Comparison of ENCODE assay signal across 1 cellular context in genomic region chr18:6373187-6373586, GRCh38.
TF ChIP-seq lines count a peak whose summit lies in the region.

No MANE protein-coding gene starts in this region.

TF ChIP-seq in HepG2, 621 proteins besides CTCF, POLR2A, EP300 and RAD21 (continued from another document and continues in another):
- TF ChIP-seq THRA (CRISPR knock-in tag; IDR thresholded peaks at IDR 0.05; ENCODE audit: borderline replicate concordance) (no peak), TCF7L2 (IDR thresholded peaks at IDR 0.05; ENCODE audit: low read depth, low read length) (no peak), EHMT2 (IDR thresholded peaks at IDR 0.05; ENCODE audit: borderline replicate concordance, low read depth, low read length) (no peak), ZNF446 (CRISPR knock-in tag; IDR thresholded peaks at IDR 0.05) (no peak), BRF2 (CRISPR knock-in tag; IDR thresholded peaks at IDR 0.05) (no peak), ZNF564 (CRISPR knock-in tag; IDR thresholded peaks at IDR 0.05) (no peak), JARID2 (CRISPR knock-in tag; IDR thresholded peaks at IDR 0.05; ENCODE audit: insufficient replicate concordance) (no peak), ZNF253 (CRISPR knock-in tag; IDR thresholded peaks at IDR 0.05; ENCODE audit: borderline replicate concordance) (no peak), KIAA2018 (CRISPR knock-in tag; IDR thresholded peaks at IDR 0.05; ENCODE audit: borderline replicate concordance) (no peak), ATF5 (CRISPR knock-in tag; IDR thresholded peaks at IDR 0.05; ENCODE audit: low read depth) (no peak), POGK (CRISPR knock-in tag; conservative IDR thresholded peaks at IDR 0.05) (no peak), ZNF44 (CRISPR knock-in tag; IDR thresholded peaks at IDR 0.05) (no peak), GATAD2A (CRISPR knock-in tag; IDR thresholded peaks at IDR 0.05) (peak; percentile 50; the same call in 1 of the 2 replicates), HOXA5 (CRISPR knock-in tag; IDR thresholded peaks at IDR 0.05) (no peak), PHF21A (CRISPR knock-in tag; IDR thresholded peaks at IDR 0.05) (peak; percentile 52; the same call in 1 of the 2 replicates), HNF4G (IDR thresholded peaks at IDR 0.05; ENCODE audit: borderline replicate concordance, low read depth, low read length) (0 out of 2 replicates have a peak, but pooled peaks have one; percentile 42), HNF4G (CRISPR knock-in tag; IDR thresholded peaks at IDR 0.05; ENCODE audit: borderline replicate concordance, low read depth) (no peak; the same call in 1 of the 2 replicates), HMG20B (CRISPR knock-in tag; conservative IDR thresholded peaks at IDR 0.05) (no peak), FUBP1 (CRISPR knock-in tag; IDR thresholded peaks at IDR 0.05; ENCODE audit: borderline replicate concordance) (no peak), MLLT10 (CRISPR knock-in tag; IDR thresholded peaks at IDR 0.05) (no peak), ZNF629 (CRISPR knock-in tag; conservative IDR thresholded peaks at IDR 0.05) (no peak), ZFP41 (CRISPR knock-in tag; IDR thresholded peaks at IDR 0.05; ENCODE audit: borderline replicate concordance) (no peak), ZNF597 (CRISPR knock-in tag; IDR thresholded peaks at IDR 0.05) (no peak), CBX5 (CRISPR knock-in tag; IDR thresholded peaks at IDR 0.05; ENCODE audit: borderline replicate concordance) (no peak), PRDM4 (CRISPR knock-in tag; IDR thresholded peaks at IDR 0.05; ENCODE audit: borderline replicate concordance) (no peak), ZFP82 (CRISPR knock-in tag; IDR thresholded peaks at IDR 0.05; ENCODE audit: borderline replicate concordance) (no peak), MATR3 (CRISPR knock-in tag; IDR thresholded peaks at IDR 0.05) (no peak), HMGXB3 (CRISPR knock-in tag; IDR thresholded peaks at IDR 0.05; ENCODE audit: borderline replicate concordance) (no peak), KDM6A (CRISPR knock-in tag; IDR thresholded peaks at IDR 0.05; ENCODE audit: low read depth) (0 out of 2 replicates have a peak, but pooled peaks have one; percentile 36), MAF1 (CRISPR knock-in tag; IDR thresholded peaks at IDR 0.05; ENCODE audit: borderline replicate concordance) (no peak), ZNF460 (CRISPR knock-in tag; IDR thresholded peaks at IDR 0.05; ENCODE audit: borderline replicate concordance) (no peak), PHF5A (CRISPR knock-in tag; IDR thresholded peaks at IDR 0.05; ENCODE audit: low read depth, unreplicated experiment) (no peak)
